In the genomic region with DNA sequence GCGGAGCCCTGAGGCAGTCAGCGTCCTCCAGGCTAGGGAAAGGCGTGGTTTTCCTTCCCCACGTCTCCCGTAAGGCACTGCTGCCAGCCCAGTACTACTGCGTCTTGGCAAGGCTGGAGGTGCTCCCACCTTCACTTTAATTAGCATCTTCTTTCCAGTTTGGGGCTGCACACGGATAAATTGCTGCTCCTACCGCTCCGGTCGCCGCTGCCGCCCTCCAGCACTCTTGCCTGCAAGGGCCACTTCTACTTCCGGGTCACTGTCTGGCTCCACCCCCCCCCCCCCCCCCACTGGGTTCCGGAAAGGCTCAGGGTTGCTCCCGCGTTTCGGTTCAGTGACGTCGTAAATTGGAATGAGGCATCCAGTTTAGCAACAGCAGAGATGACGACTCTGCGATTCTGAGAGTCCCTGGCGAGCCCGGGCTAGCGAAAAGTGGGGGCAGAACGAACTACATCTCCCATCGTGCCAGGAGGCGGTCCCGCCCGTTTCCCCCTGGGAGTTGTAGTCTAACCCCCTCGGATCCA, we compare ENCODE assay signal across 8 cellular contexts. TPM values are rescaled to one million over a fixed set of nuclear protein-coding genes. Genes with fewer than 3 reads are reported as not detected.
DNase-seq lines count a peak whose midpoint lies in the region; ATAC-seq and TF ChIP-seq lines count a peak whose summit lies in the region.

TSS of gene NEDD8 (minus strand) at position 247 of the 524 bp plus-strand sequence. CDS start at position 147, 100 bp downstream.

- H3K27ac Mint-ChIP-seq in endothelial cell (ENCODE audit: unreplicated experiment), result peak within 1 kb of the TSS; percentile 94

- H3F3A ChIP-seq in OCI-LY1 (ENCODE audit: insufficient read depth, low read length), result 0 out of 2 replicates have a peak, but pooled peaks cover 3% of the 10 kb centered on the region

- H2AFZ ChIP-seq in OCI-LY1 (ENCODE audit: low read length), result 0 out of 2 replicates have a peak within 1 kb of the TSS, but pooled peaks have one; percentile 73

- H3K9ac ChIP-seq in OCI-LY1 (ENCODE audit: low read length), result peak within 1 kb of the TSS; percentile 82

- H3K27me3 Mint-ChIP-seq in endothelial cell (ENCODE audit: unreplicated experiment), result peaks cover 2% of the 10 kb centered on the region

- H3K4me3 ChIP-seq in OCI-LY1 (ENCODE audit: low read depth, low read length, poor library complexity, severe bottlenecking), result peak within 1 kb of the TSS; percentile 87

- peaks cover 22% of the 10 kb centered on the region for H3K79me2 ChIP-seq in OCI-LY1 (ENCODE audit: insufficient read depth, low read length)

- H3K36me3 Mint-ChIP-seq in endothelial cell (ENCODE audit: low read depth, unreplicated experiment), result peaks cover 22% of the 10 kb centered on the region

- H3K4me3 Mint-ChIP-seq in endothelial cell (ENCODE audit: unreplicated experiment), result peak within 1 kb of the TSS; percentile 98

- ATAC-seq in GM21515 (IDR thresholded peaks at IDR 0.05; ENCODE audit: unreplicated experiment), result peak; percentile 60

- H3K9me3 ChIP-seq in OCI-LY1 (ENCODE audit: low read length), result no peaks in the 10 kb centered on the region

- no peaks in the 10 kb centered on the region for H3K9me3 Mint-ChIP-seq in endothelial cell (ENCODE audit: unreplicated experiment)

- no peaks in the 10 kb centered on the region for H3K9me2 ChIP-seq in OCI-LY1 (ENCODE audit: low read depth, low read length)

- peaks cover 18% of the 10 kb centered on the region for H3K4me1 Mint-ChIP-seq in endothelial cell (ENCODE audit: unreplicated experiment)

- no peaks in the 10 kb centered on the region for H3K27me3 ChIP-seq in OCI-LY1 (ENCODE audit: insufficient read depth, low read length)

- DNase-seq in Caki2 (ENCODE audit: low read depth) (peak; percentile 87), HuH-7 (ENCODE audit: low spot score) (peak; percentile 78), endothelial cell (ENCODE audit: low spot score) (peak; percentile 76), midbrain (lab: John Stamatoyannopoulos, UW) (peak; percentile 98)
- peak; percentile 84 for DNase-seq in activated CD8-positive, alpha-beta memory T cell treated with anti-CD3 and anti-CD28 coated beads, Interleukin-2, amount 50 U/mL, for 4 hours
- DNase-seq in stimulated activated CD8-positive, alpha-beta memory T cell treated with anti-CD3 and anti-CD28 coated beads, Interleukin-15, amount 100 ng/mL, for 48 hours (ENCODE audit: low read depth in 2 of 2), result peak; percentile 82 to 88

- H4K20me1 ChIP-seq in OCI-LY1 (ENCODE audit: insufficient read depth, low read length), result no peaks in the 10 kb centered on the region

- in situ Hi-C loops in Caki2 (cut with HindIII; ENCODE audit: low pct_unique_long_range_greater_than_20kb, low sequenced_read_pairs), result no loop called here

- peak within 1 kb of the TSS; percentile 92 for H3K4me2 ChIP-seq in OCI-LY1 (ENCODE audit: low read length)

- H3K36me3 ChIP-seq in OCI-LY1 (ENCODE audit: insufficient read depth, low read length), result peaks cover 38% of the 10 kb centered on the region

- H3K4me1 ChIP-seq in OCI-LY1 (ENCODE audit: insufficient read depth, low read length, severe bottlenecking), result peaks cover 27% of the 10 kb centered on the region

- no peak for TF ChIP-seq CTCF in OCI-LY1 (IDR thresholded peaks at IDR 0.05; ENCODE audit: low read length)
- TF ChIP-seq CTCF in endothelial cell (IDR thresholded peaks at IDR 0.05; ENCODE audit: unreplicated experiment), result no peak

- peak within 1 kb of the TSS; percentile 70 for H3K27ac ChIP-seq in OCI-LY1 (ENCODE audit: low read depth, low read length, poor library complexity, severe bottlenecking)

RNA-seq across cellular contexts. Expression of gene NEDD8, which starts in this region (rescaled TPM):
- total RNA-seq in Caki2 (2014; rRNA removed; shearing (Covaris generic); ENCODE audit: low replicate concordance), result 129 and 160 TPM in 2 replicates
- total RNA-seq in endothelial cell (ENCODE audit: unreplicated experiment), result 154 TPM

Comparison
In these comparisons a context has a peak if more than half of its experiments do, and no peak if none do; other contexts are left out.
1. Peak in every context shown above with its lines: DNase-seq, ATAC-seq, H3K4me3 ChIP-seq and H3K27ac ChIP-seq.